Comparison of ENCODE assay signal across 24 cellular contexts in the genomic region with DNA sequence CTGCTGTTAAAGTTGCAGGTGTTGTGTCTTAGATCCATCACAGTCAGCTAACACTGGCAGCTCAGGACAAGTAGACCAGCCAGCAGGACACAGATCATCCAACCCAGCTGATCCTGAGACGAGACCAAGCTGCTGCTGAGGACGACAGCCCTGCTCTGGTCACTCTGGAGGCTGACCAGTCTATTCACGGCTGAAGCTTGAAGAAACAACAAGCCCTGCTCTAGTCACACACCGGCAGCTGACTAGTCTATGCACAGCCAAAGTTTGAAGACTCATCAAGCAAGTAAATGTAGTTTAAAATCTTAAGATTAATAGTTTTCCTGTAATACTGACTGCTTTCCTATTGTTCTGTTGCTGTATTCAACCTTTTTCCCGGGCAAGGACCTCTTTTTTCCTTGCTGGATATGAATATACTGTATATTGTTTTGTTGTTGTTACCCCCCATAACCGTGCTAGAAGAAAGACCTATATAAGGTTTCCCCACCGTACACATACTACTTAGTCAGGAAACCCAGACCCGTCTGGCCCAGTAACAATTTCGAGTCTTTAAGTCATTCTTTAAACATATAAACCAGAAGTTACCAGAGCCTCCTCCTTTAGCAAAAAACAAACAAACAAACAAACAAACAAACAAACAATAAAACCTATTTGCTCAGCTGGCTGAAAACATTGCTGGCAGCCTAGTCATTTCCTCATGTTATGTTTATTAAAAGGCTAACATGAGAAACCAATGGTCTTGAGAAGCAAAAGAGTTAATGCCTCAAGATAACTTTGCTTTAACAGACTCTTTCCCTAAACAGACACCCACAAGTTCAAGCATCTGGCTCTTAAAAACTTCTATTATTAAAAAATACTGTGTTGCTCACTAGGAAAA. TPM values are rescaled to one million over a fixed set of nuclear protein-coding genes. Genes with fewer than 3 reads are reported as not detected.
A peak's percentile ranks its signal among the peaks of the same experiment; 100 is the strongest.
DNase-seq lines count a peak whose midpoint lies in the region; ATAC-seq and TF ChIP-seq lines count a peak whose summit lies in the region.
"Had no signal": no experiment of that assay in that cellular context is flagged by ENCODE, and none has a peak within 500 bp of the region (broad histone marks: within the 10 kb centered on the region; RNA-seq: fewer than 3 reads in every experiment).

No MANE protein-coding gene starts in this region.

- H3K4me1 ChIP-seq in fibroblast of lung (ENCODE audit: control insufficient read depth, extremely low read depth, insufficient read depth, low read length) (peaks cover 7% of the 10 kb centered on the region), parathyroid adenoma (peaks cover 24% of the 10 kb centered on the region)

- H3K4me2 ChIP-seq in fibroblast of lung (ENCODE audit: extremely low read depth, insufficient read depth, low read length) (no peak overlapping the region), parathyroid adenoma (ENCODE audit: low read length) (no peak overlapping the region)

- no peak overlapping the region for H3K4me3 ChIP-seq in fibroblast of lung (replicated peaks in 1 of 4; ENCODE audit: control extremely low read depth in 1 of 4, insufficient read depth in 1 of 4, low read depth in 3 of 4, low read length in 4 of 4)
- H3K4me3 ChIP-seq in parathyroid adenoma (ENCODE audit: low read depth, low read length), result no peak overlapping the region
- H3K4me3 ChIP-seq: Peyer's patch, SJSA1 had no signal

- H3K79me2 ChIP-seq in fibroblast of lung (ENCODE audit: control insufficient read depth, insufficient read depth, low read length) (no peaks in the 10 kb centered on the region), parathyroid adenoma (no peaks in the 10 kb centered on the region)

- CTCF ChIA-PET in RWPE1 (lab: Yijun Ruan, JAX), result interaction anchor here (0.7 kb wide), 1 partner anchor 1574 kb away, joined by 4 read pairs; no protein-coding TSS in a partner anchor

- no peak overlapping the region for H3K9ac ChIP-seq in fibroblast of lung (ENCODE audit: insufficient read depth, low read length)
- H3K9ac ChIP-seq in parathyroid adenoma, result no peak overlapping the region

- TF ChIP-seq CTCF in 22Rv1 (IDR thresholded peaks at IDR 0.05) (no peak), RWPE1 (conservative IDR thresholded peaks at IDR 0.05; ENCODE audit: low read depth) (no peak), fibroblast of lung (conservative IDR thresholded peaks at IDR 0.05 in 1 of 2, IDR thresholded peaks at IDR 0.05 in 1 of 2; ENCODE audit: low read depth in 1 of 2, low read length in 2 of 2) (no peak), parathyroid adenoma (IDR thresholded peaks at IDR 0.05) (no peak), GM13976 (IDR thresholded peaks at IDR 0.05; ENCODE audit: borderline replicate concordance, control extremely low read depth, extremely low read depth, insufficient read depth, missing control alignments) (no peak)

- in situ Hi-C loops in GM13976 (cut with MboI; ENCODE audit: low sequenced_read_pairs, unreplicated experiment), result no loop called here

- DNase-seq in RWPE1 (ENCODE audit: low spot score), result no peak
- no peak for DNase-seq in fibroblast of lung (ENCODE audit: low read depth in 2 of 2)
- DNase-seq in HCEC 1CT, result no peak
- no peak for DNase-seq in SKM-1 treated with dmso at 0.1 percent for 144 hours (lab: John Stamatoyannopoulos, UW; ENCODE audit: unreplicated experiment)
- DNase-seq in GM13976 (ENCODE audit: low spot score), result no peak
- DNase-seq: Calu3; CD8-positive, alpha-beta memory T cell; DMS153; GDM1; Kasumi-1; MM.1S; NCI-H1048; NCI-H1417 treated with DMSO at 0.1 percent for 48 hours; NCI-H187 treated with DMSO at 0.1 percent for 48 hours; NCI-H2107; NCI-H510A; NK-92 treated with Interleukin-12 subunit alpha and Interleukin-12 subunit beta, amount 100 ng/mL, for 24 hours; Peyer's patch had no signal

- H3K27me3 ChIP-seq in fibroblast of lung (ENCODE audit: control insufficient read depth, insufficient read depth, low read length), result no peaks in the 10 kb centered on the region
- H3K27me3 ChIP-seq in parathyroid adenoma (ENCODE audit: control insufficient read depth, insufficient read depth, low read length), result no peaks in the 10 kb centered on the region
- H3K27me3 ChIP-seq: Peyer's patch, SJSA1 had no signal

- H3K9me3 ChIP-seq in fibroblast of lung (ENCODE audit: control insufficient read depth, insufficient read depth, low read depth, low read length) (no peaks in the 10 kb centered on the region), parathyroid adenoma (ENCODE audit: control insufficient read depth, low read length) (no peaks in the 10 kb centered on the region)
- H3K9me3 ChIP-seq: Peyer's patch, SJSA1 had no signal

- H3K36me3 ChIP-seq in fibroblast of lung (ENCODE audit: control insufficient read depth, insufficient read depth, low read length) (no peaks in the 10 kb centered on the region), parathyroid adenoma (ENCODE audit: control insufficient read depth, insufficient read depth, low read length) (no peaks in the 10 kb centered on the region)
- H3K36me3 ChIP-seq: Peyer's patch, SJSA1 had no signal

- no peaks in the 10 kb centered on the region for H4K20me1 ChIP-seq in fibroblast of lung (ENCODE audit: control insufficient read depth, extremely low read depth, insufficient read depth, low read length)

- POLR2A ChIA-PET in RWPE1 (lab: Yijun Ruan, JAX; ENCODE audit: low non-redundant PET), result no interaction called here

- H3K27ac ChIP-seq in 22Rv1 (0 out of 2 replicates have a peak overlapping the region, but pooled peaks have one; percentile 4), RWPE1 (peak overlapping the region; percentile 34; the same call in 1 of the 2 replicates), fibroblast of lung (ENCODE audit: insufficient read depth, low read length) (no peak overlapping the region), parathyroid adenoma (peak overlapping the region; percentile 53)
- H3K27ac ChIP-seq: C4-2B, Peyer's patch, SJSA1 had no signal

- ATAC-seq in GM19455 (IDR thresholded peaks at IDR 0.05; ENCODE audit: unreplicated experiment), result no peak

- peak overlapping the region; percentile 23 for H2AFZ ChIP-seq in fibroblast of lung (ENCODE audit: low read length)
- H2AFZ ChIP-seq in parathyroid adenoma, result peak overlapping the region; percentile 45

RNA-seq across cellular contexts. Expression of gene GSTA3, which starts 16.7 kb away (rescaled TPM):
- not detected in 2 replicates for total RNA-seq in fibroblast of lung
- not detected in 2 replicates for polyA plus RNA-seq in fibroblast of lung
- polyA plus RNA-seq in fibroblast of lung (2012), result not detected in 2 replicates
- polyA minus RNA-seq in fibroblast of lung (ENCODE audit: low replicate concordance), result not detected in 2 replicates
- total RNA-seq: A172; Calu3; CD8-positive, alpha-beta memory T cell; Peyer's patch; SJSA1 had no signal
- polyA plus RNA-seq: CD8-positive, alpha-beta memory T cell had no signal
